9 cellular contexts compared by ENCODE assay signal in genomic region chr19:18364277-18364825, GRCh38. TPM values are rescaled to one million over a fixed set of nuclear protein-coding genes. Genes with fewer than 3 reads are reported as not detected.
DNase-seq lines count a peak whose midpoint lies in the region; ATAC-seq, FAIRE-seq and TF ChIP-seq lines count a peak whose summit lies in the region.
"Not testable (repeated sequence)": the region's sequence is repeated elsewhere in the genome, so short reads cannot be mapped to it uniquely, and the experiment has no call there.
"Had no signal": no experiment of that assay in that cellular context is flagged by ENCODE, and none has a peak within 500 bp of the region (broad histone marks: within the 10 kb centered on the region; RNA-seq: fewer than 3 reads in every experiment).

No MANE protein-coding gene starts in this region.

- H3F3A ChIP-seq in PC-3 (ENCODE audit: low read length, unreplicated experiment), result not testable (repeated sequence)

- not testable (repeated sequence) for H3K23me2 ChIP-seq in H1 (ENCODE audit: low read depth, low read length)

- not testable (repeated sequence) for TF ChIP-seq RAD21 in H1 (IDR thresholded peaks at IDR 0.05 in 1 of 2, conservative IDR thresholded peaks at IDR 0.05 in 1 of 2; ENCODE audit: low read depth in 2 of 2, low read length in 2 of 2)

- not testable (repeated sequence) for H2AFZ ChIP-seq in PC-3 (ENCODE audit: low read length); H1 (ENCODE audit: low read length)

- not testable (repeated sequence) for H2BK20ac ChIP-seq in H1 (ENCODE audit: low read length)

- H3K9me2 ChIP-seq in PC-3 (replicated peaks; ENCODE audit: low read length), result not testable (repeated sequence)

- not testable (repeated sequence) for H3K27me3 ChIP-seq in BLaER1 treated with 17β-estradiol and CSF1 and Interleukin-3, amounts not matched to agents 10 nM and 100 nM; PC-3 (ENCODE audit: low read length); adipocyte (replicated peaks; ENCODE audit: control insufficient read depth, insufficient read depth, low read length); H1 (replicated peaks in 1 of 4; ENCODE audit: control insufficient read depth in 3 of 4, extremely low read depth in 1 of 4, insufficient read depth in 3 of 4, low read length in 3 of 4); right atrium auricular region; prostate gland (replicated peaks; ENCODE audit: insufficient read depth); tibial artery

- TSS peak; percentile 99 for BruUV-seq in PC-3 (replicated peaks; lab: Mats Ljungman, UMichigan)

- H3K4me2 ChIP-seq in BLaER1 treated with 17β-estradiol and CSF1 and Interleukin-3, amounts not matched to agents 10 nM and 100 nM, result peak overlapping the region; percentile 62 to 84 (median 75)
- peak overlapping the region; percentile 49 for H3K4me2 ChIP-seq in PC-3 (ENCODE audit: low read length)
- not testable (repeated sequence) for H3K4me2 ChIP-seq in H1 (ENCODE audit: insufficient read depth in 1 of 2, low read depth in 2 of 2, low read length in 2 of 2)

- H3K4me3 ChIP-seq in BLaER1 treated with 17β-estradiol and CSF1 and Interleukin-3, amounts not matched to agents 10 nM and 100 nM; PC-3 (ENCODE audit: low read length); adipocyte (ENCODE audit: low read length); H1 (ENCODE audit: extremely low read depth in 1 of 4, insufficient read depth in 2 of 4, low read depth in 3 of 4, low read length in 4 of 4): not testable (repeated sequence)
- H3K4me3 ChIP-seq in right atrium auricular region (peak overlapping the region in 1 of 2 donors; percentile 4), prostate gland (peak overlapping the region in 1 of 2 donors; percentile 11), tibial artery (peak overlapping the region in 1 of 2 donors; percentile 9)

- H2BK12ac ChIP-seq in H1 (ENCODE audit: low read depth, low read length), result peak overlapping the region; percentile 40; the same call in 1 of the 2 replicates

- peak overlapping the region; percentile 90 for H4K91ac ChIP-seq in H1 (replicated peaks; ENCODE audit: insufficient read length, low read length)

- H4K20me1 ChIP-seq in BLaER1 treated with 17β-estradiol and CSF1 and Interleukin-3, amounts not matched to agents 10 nM and 100 nM; PC-3 (ENCODE audit: low read length); H1 (replicated peaks in 1 of 2; ENCODE audit: control insufficient read depth in 1 of 2, insufficient read depth in 2 of 2, low read length in 2 of 2): not testable (repeated sequence)

- not testable (repeated sequence) for H3K27me3 Mint-ChIP-seq in mesothelial cell of epicardium (ENCODE audit: low read depth)

- not testable (repeated sequence) for H3K79me2 ChIP-seq in PC-3 (ENCODE audit: low read length); H1 (ENCODE audit: control insufficient read depth in 1 of 2, insufficient read depth in 2 of 2, low read length in 2 of 2)

- H3K9ac ChIP-seq in BLaER1 treated with 17β-estradiol and CSF1 and Interleukin-3, amounts not matched to agents 10 nM and 100 nM, result peak overlapping the region; percentile 30 to 71 (median 66); a peak in 21 of 22 replicates
- H3K9ac ChIP-seq in PC-3 (ENCODE audit: low read length) (peak overlapping the region; percentile 8; the same call in 1 of the 2 replicates), adipocyte (ENCODE audit: low read length) (peak overlapping the region; percentile 82), H1 (replicated peaks in 1 of 4; ENCODE audit: extremely low read depth in 1 of 4, low read depth in 3 of 4, low read length in 3 of 4) (0 out of 7 replicates have a peak overlapping the region, but pooled peaks of 1 of the 4 experiments have one; percentile 40)

- POLR2A ChIA-PET in PC-3 (lab: Charles Lee; ENCODE audit: unreplicated experiment), result interaction anchor here (0.8 kb wide), 1 partner anchor 16 kb away, joined by 3 read pairs; no protein-coding TSS in a partner anchor
- POLR2A ChIA-PET in H1 (lab: Charles Lee; ENCODE audit: partially characterized antibody), result interaction anchor here (0.8 to 4.0 kb wide), 10 partner anchors 11 to 83 kb away, joined by 3 to 20 read pairs (median 4); partner anchors contain the start of genes GDF15, JUND, LSM4 and SSBP4

- TF ChIP-seq CTCF in PC-3 (conservative IDR thresholded peaks at IDR 0.05; ENCODE audit: low read depth, low read length); H1 (IDR thresholded peaks at IDR 0.05; ENCODE audit: control extremely low read depth in 1 of 3, insufficient read depth in 1 of 3, low read depth in 1 of 3, low read length in 3 of 3); right atrium auricular region (IDR thresholded peaks at IDR 0.05); mesothelial cell of epicardium (IDR thresholded peaks at IDR 0.05; ENCODE audit: unreplicated experiment); prostate gland (IDR thresholded peaks at IDR 0.05); tibial artery (IDR thresholded peaks at IDR 0.05): not testable (repeated sequence)

- 75% methylated on average over 11 of the region's 11 CpGs; no CpG with 5 or more reads in 1 of the 2 experiments for WGBS in H1 (ENCODE audit: extremely low coverage in 1 of 2, insufficient coverage in 1 of 2, insufficient read length in 1 of 2, insufficient replicate concordance in 2 of 2, low coverage in 1 of 2, low lambda C conversion rate in 2 of 2, missing lambda C conversion rate in 1 of 2), 2 experiments
- WGBS in prostate gland, result 39% methylated on average over 11 of the region's 11 CpGs

- not testable (repeated sequence) for H3K4ac ChIP-seq in H1 (replicated peaks; ENCODE audit: insufficient read length, low read depth, low read length)

- ATAC-seq in PC-3, result peak; percentile 12; the same call in 1 of the 2 replicates

- not testable (repeated sequence) for H3K4me3 Mint-ChIP-seq in mesothelial cell of epicardium

- H2BK120ac ChIP-seq in H1 (replicated peaks; ENCODE audit: low read depth, low read length), result peak overlapping the region; percentile 76

- H3K4me1 ChIP-seq in BLaER1 treated with 17β-estradiol and CSF1 and Interleukin-3, amounts not matched to agents 10 nM and 100 nM, result peaks cover 27 to 82% (median 37%) of the 10 kb centered on the region in 10 experiments
- H3K4me1 ChIP-seq in PC-3 (ENCODE audit: insufficient read depth, low read length) (peaks cover 19% of the 10 kb centered on the region), adipocyte (ENCODE audit: control insufficient read depth, insufficient read depth, low read length) (peaks cover 12% of the 10 kb centered on the region), H1 (replicated peaks in 1 of 4; ENCODE audit: control insufficient read depth in 3 of 4, insufficient read depth in 4 of 4, low read length in 3 of 4) (peaks cover 1 to 12% (median 8%) of the 10 kb centered on the region in 4 experiments; a peak in 5 of 7 replicates), right atrium auricular region (peaks cover 0 to 16% of the 10 kb centered on the region in 2 donors), tibial artery (peaks cover 0 to 16% (median 9%) of the 10 kb centered on the region in 4 donors)
- not testable (repeated sequence) for H3K4me1 ChIP-seq in prostate gland (replicated peaks)

- FAIRE-seq in H1 (lab: Jason Lieb, UNC), result not testable (repeated sequence)

- not testable (repeated sequence) for TF ChIP-seq EP300 in H1 (IDR thresholded peaks at IDR 0.05; ENCODE audit: borderline replicate concordance in 1 of 2, low read depth in 2 of 2, low read length in 2 of 2)

- peaks cover 0 to 83% (median 19%) of the 10 kb centered on the region in 11 experiments; a peak in 15 of 22 replicates for H3K36me3 ChIP-seq in BLaER1 treated with 17β-estradiol and CSF1 and Interleukin-3, amounts not matched to agents 10 nM and 100 nM
- H3K36me3 ChIP-seq in PC-3 (ENCODE audit: low read depth, low read length); H1 (ENCODE audit: control insufficient read depth in 2 of 4, insufficient read depth in 4 of 4, low read length in 3 of 4); prostate gland: not testable (repeated sequence)
- H3K36me3 ChIP-seq in adipocyte (ENCODE audit: control insufficient read depth, insufficient read depth, low read length, severe bottlenecking) (peaks cover 20% of the 10 kb centered on the region), right atrium auricular region (peaks cover 20% of the 10 kb centered on the region), tibial artery (peaks cover 0 to 40% (median 19%) of the 10 kb centered on the region in 3 donors)

- H3K79me1 ChIP-seq in H1 (ENCODE audit: low read depth, low read length), result not testable (repeated sequence)

- intact Hi-C loops in PC-3 (cut with micrococcal nuclease), result loop anchor here (2.0 kb wide), 1 partner anchor 16 kb away; no protein-coding TSS in a partner anchor
- intact Hi-C loops in prostate gland (cut with DNase I); tibial artery (cut with DNase I; ENCODE audit: low total_unique reads): not testable (repeated sequence)

- not testable (repeated sequence) for DNase-seq in PC-3; adipocyte (ENCODE audit: low read depth); H1 (ENCODE audit: low read depth in 1 of 2, low spot score in 2 of 2); right atrium auricular region (ENCODE audit: low spot score); mesothelial cell of epicardium (ENCODE audit: low spot score in 2 of 2, unreplicated experiment in 2 of 2); prostate gland (ENCODE audit: low spot score); tibial artery

- H3K14ac ChIP-seq in H1 (ENCODE audit: insufficient read length), result not testable (repeated sequence)

- H3K36me3 Mint-ChIP-seq in mesothelial cell of epicardium, result peaks cover 16% of the 10 kb centered on the region

- H2BK5ac ChIP-seq in H1 (ENCODE audit: low read depth, low read length), result peak overlapping the region; percentile 89

- H4K5ac ChIP-seq in H1 (ENCODE audit: insufficient read length, low read depth, low read length), result peak overlapping the region; percentile 74

- H3K9me3 Mint-ChIP-seq in mesothelial cell of epicardium, result not testable (repeated sequence)

- peak overlapping the region; percentile 98 for H3K18ac ChIP-seq in H1 (ENCODE audit: extremely low read depth, low read length)

- H3K23ac ChIP-seq in H1 (ENCODE audit: insufficient read length), result not testable (repeated sequence)

- CTCF ChIA-PET in PC-3 (lab: Charles Lee), result interaction anchor here (0.6 to 1.0 kb wide), 2 partner anchors 22 to 24 kb away, joined by 5 to 8 read pairs; partner anchors contain the start of gene GDF15
- CTCF ChIA-PET in H1 (lab: Charles Lee; ENCODE audit: partially characterized antibody), result interaction anchor here (0.7 to 4.7 kb wide), 9 partner anchors 10 to 46 kb away, joined by 3 to 27 read pairs (median 7); partner anchors contain the start of gene GDF15

- peak overlapping the region; percentile 68 to 85 (median 80) for H3K27ac ChIP-seq in BLaER1 treated with 17β-estradiol and CSF1 and Interleukin-3, amounts not matched to agents 10 nM and 100 nM
- H3K27ac ChIP-seq in PC-3 (ENCODE audit: low read length) (peak overlapping the region; percentile 21; the same call in 1 of the 2 replicates), H1 (ENCODE audit: low read depth, low read length) (peak overlapping the region; percentile 87; the same call in 1 of the 2 replicates), right atrium auricular region (peak overlapping the region; percentile 65 to 76), prostate gland (peak overlapping the region; percentile 89 to 91), tibial artery (peak overlapping the region; percentile 49 to 70)

- H3K56ac ChIP-seq in H1 (replicated peaks; ENCODE audit: insufficient read length, low read depth, low read length), result not testable (repeated sequence)

- H3K27ac Mint-ChIP-seq in mesothelial cell of epicardium, result peak overlapping the region; percentile 97

- peak overlapping the region; percentile 43; the same call in 1 of the 2 replicates for H2AK5ac ChIP-seq in H1 (ENCODE audit: low read depth, low read length)

- not testable (repeated sequence) for H4K8ac ChIP-seq in H1 (ENCODE audit: extremely low read depth, insufficient read depth, low read length)

- not testable (repeated sequence) for TF ChIP-seq POLR2A in H1 (IDR thresholded peaks at IDR 0.05; ENCODE audit: control extremely low read depth in 1 of 2, low read depth in 2 of 2, low read length in 2 of 2); prostate gland (IDR thresholded peaks at IDR 0.05)

- peaks cover 41% of the 10 kb centered on the region for H3K4me1 Mint-ChIP-seq in mesothelial cell of epicardium

- peaks cover 8 to 15% (median 12%) of the 10 kb centered on the region in 11 experiments; a peak in 18 of 22 replicates for H3K9me3 ChIP-seq in BLaER1 treated with 17β-estradiol and CSF1 and Interleukin-3, amounts not matched to agents 10 nM and 100 nM (replicated peaks in 1 of 11)
- H3K9me3 ChIP-seq in PC-3 (ENCODE audit: low read length); adipocyte (ENCODE audit: control insufficient read depth, low read length); H1 (ENCODE audit: insufficient read depth in 2 of 2, low read depth in 1 of 2, low read length in 1 of 2); right atrium auricular region; prostate gland; tibial artery: not testable (repeated sequence)

- not testable (repeated sequence) for H2BK15ac ChIP-seq in H1 (ENCODE audit: low read length)

RNA-seq across cellular contexts. Expression of gene GDF15, which starts 21.6 kb away (rescaled TPM):
- 84.3 and 105 TPM in 2 replicates for total RNA-seq in PC-3 (2014; rRNA removed)
- total RNA-seq in H1 (2021; fragmentation: NEBNext Ultra II Directional; extraction: Animal tissue kit (Norgen Biotek cat#: 25700)), result 4.1 and 5.0 TPM in 2 replicates
- polyA plus RNA-seq in H1 (2011; rRNA removed), result 8.5 and 18.8 TPM in 2 replicates
- polyA plus RNA-seq in H1 (2011; cell fraction: cytosol; rRNA removed), result 8.2 TPM
- 17.2 TPM for polyA plus RNA-seq in H1 (2011; cell fraction: nucleus; rRNA removed)
- 4.9 to 6.1 TPM (median 5.6 TPM) in 4 replicates for polyA plus RNA-seq in H1 (2012, experiment 1 of 2)
- 5.5 TPM for polyA plus RNA-seq in H1 (2012, experiment 2 of 2)
- 11.8 TPM for polyA plus RNA-seq in H1 (2013, experiment 1 of 2)
- 14.4 TPM for polyA plus RNA-seq in H1 (2013, experiment 2 of 2)
- 1.1 and 2.9 TPM in 2 replicates for polyA minus RNA-seq in H1 (2011; rRNA and poly(A)+ RNA removed)
- polyA minus RNA-seq in H1 (2011; cell fraction: cytosol; rRNA and poly(A)+ RNA removed), result 6.8 TPM
- 9.7 TPM for polyA minus RNA-seq in H1 (2011; cell fraction: nucleus; rRNA and poly(A)+ RNA removed)
- 1 to 10 TPM; 1.1 to 2.7 TPM for total RNA-seq in right atrium auricular region
- 3.2 to 4.7 TPM (median 3.9 TPM) in 3 replicates for total RNA-seq in mesothelial cell of epicardium
- 100 to 1,000 TPM in 1 of 2 donors, 10 to 100 TPM in 1; 49.6 to 136 TPM for total RNA-seq in prostate gland
- total RNA-seq: activated T-helper 1 cell treated with anti-CD3 and anti-CD28 coated beads, Interleukin-12 subunit alpha, Interleukin-12 subunit beta, Interleukin-2, Interleukin-4 antibody, amounts not matched to agents 30 ng/mL and 10 ng/mL and 1 ng/mL, durations not matched to agents 14 hours and 24 hours and 36 hours had no signal

RNA-seq across cellular contexts. Expression of gene PGPEP1, which starts 24.0 kb away (rescaled TPM):
- total RNA-seq in PC-3 (2014; rRNA removed), result 9.6 and 11.4 TPM in 2 replicates
- 33.2 and 33.4 TPM in 2 replicates for total RNA-seq in H1 (2021; fragmentation: NEBNext Ultra II Directional; extraction: Animal tissue kit (Norgen Biotek cat#: 25700))
- polyA plus RNA-seq in H1 (2011; rRNA removed), result 16.6 and 17.0 TPM in 2 replicates
- polyA plus RNA-seq in H1 (2011; cell fraction: cytosol; rRNA removed), result 19.4 TPM
- 29.1 TPM for polyA plus RNA-seq in H1 (2011; cell fraction: nucleus; rRNA removed)
- polyA plus RNA-seq in H1 (2012, experiment 1 of 2), result 21.0 to 25.1 TPM (median 23.6 TPM) in 4 replicates
- 19.1 TPM for polyA plus RNA-seq in H1 (2012, experiment 2 of 2)
- polyA plus RNA-seq in H1 (2013, experiment 1 of 2), result 41.9 TPM
- 41.8 TPM for polyA plus RNA-seq in H1 (2013, experiment 2 of 2)
- 58.5 and 73.6 TPM in 2 replicates for polyA minus RNA-seq in H1 (2011; rRNA and poly(A)+ RNA removed)
- polyA minus RNA-seq in H1 (2011; cell fraction: cytosol; rRNA and poly(A)+ RNA removed), result 23.0 TPM
- 27.0 TPM for polyA minus RNA-seq in H1 (2011; cell fraction: nucleus; rRNA and poly(A)+ RNA removed)
- total RNA-seq in right atrium auricular region, result 10 to 100 TPM; 16.4 to 20.6 TPM
- total RNA-seq in mesothelial cell of epicardium, result 22.6 to 24.3 TPM (median 23.2 TPM) in 3 replicates
- 10 to 100 TPM; 18.0 to 37.3 TPM for total RNA-seq in prostate gland

RNA-seq across cellular contexts. Expression of gene LRRC25, which starts 33.1 kb away (rescaled TPM):
- total RNA-seq in PC-3 (2014; rRNA removed) (not detected in 2 replicates), right atrium auricular region (1 to 10 TPM; 2.6 to 6.8 TPM), mesothelial cell of epicardium (0.18 to 0.29 TPM in 2 of 3 replicates, not detected in the other), prostate gland (1 to 10 TPM; 1.6 to 5.5 TPM)
- total RNA-seq in H1 (2021; fragmentation: NEBNext Ultra II Directional; extraction: Animal tissue kit (Norgen Biotek cat#: 25700)), result 0.20 and 0.23 TPM in 2 replicates
- 0.31 and 0.41 TPM in 2 replicates for polyA plus RNA-seq in H1 (2011; rRNA removed)
- 0.35 TPM for polyA plus RNA-seq in H1 (2011; cell fraction: cytosol; rRNA removed)
- 0.30 TPM for polyA plus RNA-seq in H1 (2011; cell fraction: nucleus; rRNA removed)
- 0.09 to 0.29 TPM (median 0.19 TPM) in 3 of 4 replicates, not detected in the other for polyA plus RNA-seq in H1 (2012, experiment 1 of 2)
- 0.16 TPM for polyA plus RNA-seq in H1 (2012, experiment 2 of 2)
- polyA plus RNA-seq in H1 (2013, experiment 1 of 2), result 0.14 TPM
- 0.13 TPM for polyA plus RNA-seq in H1 (2013, experiment 2 of 2)
- polyA minus RNA-seq in H1 (2011; rRNA and poly(A)+ RNA removed), result 0.35 and 0.46 TPM in 2 replicates
- polyA minus RNA-seq in H1 (2011; cell fraction: cytosol; rRNA and poly(A)+ RNA removed), result not detected
- not detected for polyA minus RNA-seq in H1 (2011; cell fraction: nucleus; rRNA and poly(A)+ RNA removed)
- total RNA-seq: activated T-helper 1 cell treated with anti-CD3 and anti-CD28 coated beads, Interleukin-12 subunit alpha, Interleukin-12 subunit beta, Interleukin-2, Interleukin-4 antibody, amounts not matched to agents 30 ng/mL and 10 ng/mL and 1 ng/mL, durations not matched to agents 14 hours and 24 hours and 36 hours had no signal

RNA-seq across cellular contexts. Expression of gene LSM4, which starts 41.5 kb away (rescaled TPM):
- total RNA-seq in PC-3 (2014; rRNA removed) (713 and 856 TPM in 2 replicates), right atrium auricular region (10 to 100 TPM; 68.5 to 97.3 TPM), mesothelial cell of epicardium (112 to 119 TPM (median 114 TPM) in 3 replicates), prostate gland (100 to 1,000 TPM; 157 to 215 TPM)
- 319 and 344 TPM in 2 replicates for total RNA-seq in H1 (2021; fragmentation: NEBNext Ultra II Directional; extraction: Animal tissue kit (Norgen Biotek cat#: 25700))
- polyA plus RNA-seq in H1 (2011; rRNA removed), result 302 and 380 TPM in 2 replicates
- polyA plus RNA-seq in H1 (2011; cell fraction: cytosol; rRNA removed), result 472 TPM
- polyA plus RNA-seq in H1 (2011; cell fraction: nucleus; rRNA removed), result 307 TPM
- polyA plus RNA-seq in H1 (2012, experiment 1 of 2), result 245 to 329 TPM (median 314 TPM) in 4 replicates
- polyA plus RNA-seq in H1 (2012, experiment 2 of 2), result 316 TPM
- 312 TPM for polyA plus RNA-seq in H1 (2013, experiment 1 of 2)
- polyA plus RNA-seq in H1 (2013, experiment 2 of 2), result 316 TPM
- polyA minus RNA-seq in H1 (2011; rRNA and poly(A)+ RNA removed), result 47.1 and 48.2 TPM in 2 replicates
- 90.1 TPM for polyA minus RNA-seq in H1 (2011; cell fraction: cytosol; rRNA and poly(A)+ RNA removed)
- polyA minus RNA-seq in H1 (2011; cell fraction: nucleus; rRNA and poly(A)+ RNA removed), result 101 TPM

RNA-seq across cellular contexts. Expression of gene SSBP4, which starts 54.8 kb away (rescaled TPM):
- 97.5 and 99.9 TPM in 2 replicates for total RNA-seq in PC-3 (2014; rRNA removed)
- 26.4 and 30.5 TPM in 2 replicates for total RNA-seq in H1 (2021; fragmentation: NEBNext Ultra II Directional; extraction: Animal tissue kit (Norgen Biotek cat#: 25700))
- polyA plus RNA-seq in H1 (2011; rRNA removed), result 33.7 and 51.3 TPM in 2 replicates
- polyA plus RNA-seq in H1 (2011; cell fraction: cytosol; rRNA removed), result 28.5 TPM
- polyA plus RNA-seq in H1 (2011; cell fraction: nucleus; rRNA removed), result 60.9 TPM
- 11.5 to 29.1 TPM (median 22.0 TPM) in 4 replicates for polyA plus RNA-seq in H1 (2012, experiment 1 of 2)
- polyA plus RNA-seq in H1 (2012, experiment 2 of 2), result 26.6 TPM
- 40.7 TPM for polyA plus RNA-seq in H1 (2013, experiment 1 of 2)
- polyA plus RNA-seq in H1 (2013, experiment 2 of 2), result 42.3 TPM
- 1.9 and 3.2 TPM in 2 replicates for polyA minus RNA-seq in H1 (2011; rRNA and poly(A)+ RNA removed)
- polyA minus RNA-seq in H1 (2011; cell fraction: cytosol; rRNA and poly(A)+ RNA removed), result 25.3 TPM
- polyA minus RNA-seq in H1 (2011; cell fraction: nucleus; rRNA and poly(A)+ RNA removed), result 21.7 TPM
- 10 to 100 TPM; 31.7 to 59.5 TPM for total RNA-seq in right atrium auricular region
- total RNA-seq in mesothelial cell of epicardium, result 120 to 123 TPM (median 121 TPM) in 3 replicates
- total RNA-seq in prostate gland, result 100 to 1,000 TPM in 1 of 2 donors, 10 to 100 TPM in 1; 71.5 to 120 TPM

Comparison
In these comparisons a context has a peak if more than half of its experiments do, and no peak if none do; other contexts are left out.
1. H3K27ac ChIP-seq: peak in every context shown above with its lines; median percentile 90 in prostate gland; 87 in H1; 80 in BLaER1 treated with 17β-estradiol and CSF1 and Interleukin-3, amounts not matched to agents 10 nM and 100 nM; 70 in right atrium auricular region; 60 in tibial artery; 21 in PC-3.